ENCODE assay signal across 25 cellular contexts in the genomic region with DNA sequence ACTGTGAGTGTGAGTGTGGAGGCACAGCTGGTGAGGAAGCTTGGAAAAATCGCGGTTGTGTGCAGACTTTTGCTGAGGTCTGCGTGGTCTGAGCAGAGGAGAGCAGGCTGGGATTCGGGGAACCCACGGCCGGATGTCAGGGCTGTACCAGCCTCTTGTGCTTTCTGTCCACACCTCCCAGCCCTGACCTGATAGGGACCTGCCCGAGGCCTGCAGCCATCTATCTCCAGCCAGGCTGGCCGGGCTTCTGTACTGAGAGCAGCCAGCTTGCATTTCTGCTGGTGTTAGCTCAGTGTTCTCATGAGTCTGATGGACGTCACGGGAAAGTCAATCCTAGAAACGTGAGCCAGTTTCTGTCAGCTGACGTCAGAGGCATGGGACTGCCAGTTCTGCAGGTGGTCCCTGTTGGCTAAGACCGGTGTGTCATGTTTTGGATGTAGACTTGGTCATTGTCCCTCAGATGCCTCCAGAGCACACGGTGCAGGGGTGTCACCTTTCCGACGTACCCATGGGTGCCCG.
DNase-seq lines count a peak whose midpoint lies in the region; ATAC-seq and TF ChIP-seq lines count a peak whose summit lies in the region.
"Had no signal": no experiment of that assay in that cellular context is flagged by ENCODE, and none has a peak within 500 bp of the region (broad histone marks: within the 10 kb centered on the region; RNA-seq: fewer than 3 reads in every experiment).

No MANE protein-coding gene starts in this region.

- DNase-seq in Right ventricle myocardium superior (peak; percentile 63), cardiac septum (ENCODE audit: low spot score) (no peak), cerebellum (ENCODE audit: low spot score) (peak; percentile 39), left ventricle myocardium superior (peak; percentile 58), endothelial cell (ENCODE audit: low spot score) (no peak), SHP77 treated with DMSO at 0.1 percent for 48 hours (lab: John Stamatoyannopoulos, UW) (no peak), T1000 (lab: John Stamatoyannopoulos, UW) (no peak), ureter (ENCODE audit: low spot score) (no peak)
- DNase-seq: activated CD4-positive, alpha-beta T cell treated with anti-CD3 and anti-CD28 coated beads for 36 hours; CD4-positive, alpha-beta memory T cell; esophagus squamous epithelium; left colon; NCI-H1417 treated with DMSO at 0.1 percent for 48 hours; NCI-H2081; NCI-H526 treated with DMSO at 0.1 percent for 48 hours; nephron progenitor cell; ovary; PC-9; SIG-M5; small intestine; stimulated activated CD4-positive, alpha-beta T cell treated with anti-CD3 and anti-CD28 coated beads, Interleukin-1b, Interleukin-23, amount 100 ng/mL, for 48 hours had no signal

- no peaks in the 10 kb centered on the region for H3K9me3 Mint-ChIP-seq in endothelial cell (ENCODE audit: unreplicated experiment)
- H3K9me3 Mint-ChIP-seq: activated naive CD4-positive, alpha-beta T cell treated with anti-CD3 and anti-CD28 coated beads, Interleukin-2, amount 50 U/mL, for 72 hours; CD4-positive, alpha-beta memory T cell; nephron progenitor cell; stimulated activated naive CD8-positive, alpha-beta T cell treated with anti-CD3 and anti-CD28 coated beads, Interleukin-15, Interleukin-2, amounts not matched to agents 100 ng/mL and 50 ng/mL, for 24 hours; T-helper 2 cell treated with Interferon-gamma antibody and Interleukin-4, amounts not matched to agents 5 μg/mL and 100 μg/mL, for 36 hours had no signal

- ATAC-seq in Right ventricle myocardium superior (ENCODE audit: poor library complexity) = peak; percentile 84
- peak; percentile 75 for ATAC-seq in left ventricle myocardium superior
- ATAC-seq: activated CD4-positive, alpha-beta T cell treated with anti-CD3 and anti-CD28 coated beads for 36 hours; activated naive CD4-positive, alpha-beta T cell treated with anti-CD3 and anti-CD28 coated beads, Interleukin-2, amount 50 U/mL, for 72 hours; GM23338; left colon had no signal

- no peak for TF ChIP-seq CTCF in endothelial cell (IDR thresholded peaks at IDR 0.05; ENCODE audit: unreplicated experiment)

- H3K4me1 Mint-ChIP-seq in endothelial cell (ENCODE audit: unreplicated experiment) = peaks cover 12% of the 10 kb centered on the region
- H3K4me1 Mint-ChIP-seq: GM23338 had no signal

- peaks cover 28% of the 10 kb centered on the region for H3K36me3 Mint-ChIP-seq in endothelial cell (ENCODE audit: low read depth, unreplicated experiment)

- H3K4me3 Mint-ChIP-seq in endothelial cell (ENCODE audit: unreplicated experiment) = no peak overlapping the region
- H3K4me3 Mint-ChIP-seq: activated CD4-positive, alpha-beta T cell treated with anti-CD3 and anti-CD28 coated beads for 36 hours; CD4-positive, alpha-beta memory T cell; GM23338; nephron progenitor cell; stimulated activated naive CD8-positive, alpha-beta T cell treated with anti-CD3 and anti-CD28 coated beads, Interleukin-15, Interleukin-2, amounts not matched to agents 100 ng/mL and 50 ng/mL, for 24 hours; T-helper 2 cell treated with Interferon-gamma antibody and Interleukin-4, amounts not matched to agents 5 μg/mL and 100 μg/mL, for 36 hours had no signal

- H3K27ac Mint-ChIP-seq in endothelial cell (ENCODE audit: unreplicated experiment) = no peak overlapping the region
- H3K27ac Mint-ChIP-seq: activated CD4-positive, alpha-beta T cell treated with anti-CD3 and anti-CD28 coated beads for 36 hours; GM23338; nephron progenitor cell; T-helper 2 cell treated with Interferon-gamma antibody and Interleukin-4, amounts not matched to agents 5 μg/mL and 100 μg/mL, for 36 hours had no signal

- H3K27me3 Mint-ChIP-seq in endothelial cell (ENCODE audit: unreplicated experiment) = peaks cover 12% of the 10 kb centered on the region
- H3K27me3 Mint-ChIP-seq: activated CD4-positive, alpha-beta T cell treated with anti-CD3 and anti-CD28 coated beads for 36 hours; CD4-positive, alpha-beta memory T cell; stimulated activated naive CD8-positive, alpha-beta T cell treated with anti-CD3 and anti-CD28 coated beads, Interleukin-15, Interleukin-2, amounts not matched to agents 100 ng/mL and 50 ng/mL, for 24 hours had no signal

- intact Hi-C loops in Right ventricle myocardium superior (cut with DNase I) = loop anchor here (5.0 kb wide), 1 partner anchor 130 kb away; no protein-coding TSS in a partner anchor
- intact Hi-C loops in cardiac septum (cut with DNase I) = loop anchor here (5.0 to 10.0 kb wide), 2 partner anchors 35 to 68 kb away; partner anchors contain the start of gene ZNF750
- intact Hi-C loops in left ventricle myocardium superior (cut with micrococcal nuclease) = no loop called here

Comparison
In these comparisons a context has a peak if more than half of its experiments do, and no peak if none do; other contexts are left out.
1. DNase-seq: peak in Right ventricle myocardium superior (single experiment), cerebellum (single experiment) and left ventricle myocardium superior (single experiment); none in cardiac septum (single experiment), endothelial cell (single experiment), SHP77 treated with DMSO at 0.1 percent for 48 hours (single experiment), T1000 (single experiment) and ureter (single experiment).